In the genomic region with DNA sequence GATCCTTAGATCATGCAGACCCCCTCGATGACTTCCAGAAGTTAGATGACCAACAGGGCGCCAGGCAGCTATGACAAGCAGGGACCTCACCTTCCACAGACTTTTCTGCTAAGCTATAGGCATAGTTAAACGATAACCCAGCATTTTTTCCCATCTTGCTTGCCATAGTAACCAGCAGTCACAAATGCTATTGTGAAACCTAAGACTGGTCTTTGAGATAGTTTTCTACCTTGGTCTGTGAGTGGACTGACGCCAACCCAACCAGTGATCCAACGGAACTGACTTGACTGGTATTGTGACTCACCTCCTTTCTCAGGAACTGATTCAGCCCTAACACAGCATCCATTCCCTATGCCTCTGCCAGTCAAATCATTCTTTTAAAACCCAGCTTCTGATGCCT, we compare ENCODE assay signal across 20 cellular contexts.
DNase-seq lines count a peak whose midpoint lies in the region; ATAC-seq, FAIRE-seq and TF ChIP-seq lines count a peak whose summit lies in the region.
"Had no signal": no experiment of that assay in that cellular context is flagged by ENCODE, and none has a peak within 500 bp of the region (broad histone marks: within the 10 kb centered on the region; RNA-seq: fewer than 3 reads in every experiment).

No MANE protein-coding gene starts in this region.

- ATAC-seq in HepG2 (peak; percentile 86), right lobe of liver (no peak)

- intact Hi-C loops in HepG2 (cut with micrococcal nuclease; ENCODE audit: unreplicated experiment), result no loop called here
- intact Hi-C loops in right lobe of liver (cut with DNase I), result no loop called here

- BruUV-seq in HepG2 (replicated peaks; lab: Mats Ljungman, UMichigan), result no TSS peak

- WGBS in HepG2 (ENCODE audit: low lambda C conversion rate), result 2% methylated on average over 5 of the region's 5 CpGs
- 66% methylated on average over 5 of the region's 5 CpGs for WGBS in right lobe of liver (ENCODE audit: insufficient coverage, low coverage, low lambda C conversion rate, missing lambda C conversion rate)

- H4K20me1 ChIP-seq in HepG2 (ENCODE audit: insufficient read depth, low read length), result no peaks in the 10 kb centered on the region
- no peaks in the 10 kb centered on the region for H4K20me1 ChIP-seq in fibroblast of lung (ENCODE audit: control insufficient read depth, extremely low read depth, insufficient read depth, low read length)
- H4K20me1 ChIP-seq in neural progenitor cell (ENCODE audit: low read depth), result no peaks in the 10 kb centered on the region

- no peak overlapping the region for H3K27ac Mint-ChIP-seq in neural progenitor cell
- no peak overlapping the region for H3K27ac Mint-ChIP-seq in activated T-cell treated with anti-CD3 and anti-CD28 coated beads, Interleukin-2, amount 50 U/mL, for 24 hours
- H3K27ac Mint-ChIP-seq: activated naive CD4-positive, alpha-beta T cell treated with anti-CD3 and anti-CD28 coated beads for 36 hours; brain; dendritic cell treated with granulocyte-macrophage colony-stimulating factor and Interleukin-4, amounts not matched to agents 40 ng/mL and 50 ng/mL, for 4 days; nephron progenitor cell had no signal

- no peak for TF ChIP-seq POLR2A in HepG2 (IDR thresholded peaks at IDR 0.05; ENCODE audit: insufficient read depth in 1 of 2, low read depth in 2 of 2, low read length in 2 of 2)
- no peak for TF ChIP-seq POLR2A in right lobe of liver (IDR thresholded peaks at IDR 0.05)

- H3K9ac ChIP-seq in HepG2 (ENCODE audit: insufficient read depth, low read depth, low read length) (no peak overlapping the region), fibroblast of lung (ENCODE audit: insufficient read depth, low read length) (no peak overlapping the region), neural progenitor cell (no peak overlapping the region)

- H3F3A ChIP-seq in neural progenitor cell (ENCODE audit: low read depth), result no peaks in the 10 kb centered on the region

- peak; percentile 43 for FAIRE-seq in HepG2 (lab: Jason Lieb, UNC)
- peak; percentile 74 for FAIRE-seq in urothelium cell line (lab: Jason Lieb, UNC)
- FAIRE-seq in frontal cortex (lab: Jason Lieb, UNC), result no peak
- FAIRE-seq: keratinocyte, TTC549 had no signal

- no peak overlapping the region for H3K4me2 ChIP-seq in HepG2 (ENCODE audit: low read depth, low read length)
- H3K4me2 ChIP-seq in fibroblast of lung (ENCODE audit: extremely low read depth, insufficient read depth, low read length), result no peak overlapping the region
- no peak overlapping the region for H3K4me2 ChIP-seq in neural progenitor cell

- TF ChIP-seq CTCF in HepG2 (CRISPR knock-in tag; IDR thresholded peaks at IDR 0.05) (no peak), right lobe of liver (IDR thresholded peaks at IDR 0.05) (no peak), fibroblast of lung (conservative IDR thresholded peaks at IDR 0.05 in 1 of 2, IDR thresholded peaks at IDR 0.05 in 1 of 2; ENCODE audit: low read depth in 1 of 2, low read length in 2 of 2) (no peak), neural progenitor cell (IDR thresholded peaks at IDR 0.05) (no peak)

- H3K4me3 ChIP-seq in HepG2 (replicated peaks in 1 of 3; ENCODE audit: insufficient read depth in 1 of 3, low read depth in 2 of 3, low read length in 3 of 3) (no peak overlapping the region), right lobe of liver (no peak overlapping the region), fibroblast of lung (replicated peaks in 1 of 4; ENCODE audit: control extremely low read depth in 1 of 4, insufficient read depth in 1 of 4, low read depth in 3 of 4, low read length in 4 of 4) (no peak overlapping the region), neural progenitor cell (no peak overlapping the region)
- H3K4me3 ChIP-seq: HAP-1, stomach had no signal

- H3K36me3 ChIP-seq in HepG2 (replicated peaks in 1 of 2; ENCODE audit: control insufficient read depth in 1 of 2, insufficient read depth in 2 of 2, low read length in 2 of 2), result no peaks in the 10 kb centered on the region
- no peaks in the 10 kb centered on the region for H3K36me3 ChIP-seq in right lobe of liver
- H3K36me3 ChIP-seq in fibroblast of lung (ENCODE audit: control insufficient read depth, insufficient read depth, low read length), result no peaks in the 10 kb centered on the region
- H3K36me3 ChIP-seq in neural progenitor cell, result no peaks in the 10 kb centered on the region
- H3K36me3 ChIP-seq: HAP-1, stomach had no signal

- no peak overlapping the region for H3K4me3 Mint-ChIP-seq in neural progenitor cell
- no peak overlapping the region for H3K4me3 Mint-ChIP-seq in activated T-cell treated with anti-CD3 and anti-CD28 coated beads, Interleukin-2, amount 50 U/mL, for 24 hours
- H3K4me3 Mint-ChIP-seq: activated naive CD4-positive, alpha-beta T cell treated with anti-CD3 and anti-CD28 coated beads for 36 hours; brain; dendritic cell treated with granulocyte-macrophage colony-stimulating factor and Interleukin-4, amounts not matched to agents 40 ng/mL and 50 ng/mL, for 4 days; nephron progenitor cell had no signal

- H2AFZ ChIP-seq in HepG2 (ENCODE audit: low read length) (no peak overlapping the region), fibroblast of lung (ENCODE audit: low read length) (no peak overlapping the region), neural progenitor cell (replicated peaks) (no peak overlapping the region)

- H3K27me3 ChIP-seq in HepG2 (ENCODE audit: control insufficient read depth in 1 of 2, insufficient read depth in 2 of 2, low read length in 2 of 2) (no peaks in the 10 kb centered on the region), right lobe of liver (no peaks in the 10 kb centered on the region), fibroblast of lung (ENCODE audit: control insufficient read depth, insufficient read depth, low read length) (no peaks in the 10 kb centered on the region), neural progenitor cell (no peaks in the 10 kb centered on the region)
- H3K27me3 ChIP-seq: stomach had no signal

- TF ChIP-seq EP300 in HepG2 (IDR thresholded peaks at IDR 0.05; ENCODE audit: low read depth in 2 of 2, low read length in 2 of 2), result peak in 1 of 2 experiments; percentile 18; a peak in 1 of 4 replicates
- TF ChIP-seq EP300 in HepG2 (CRISPR knock-in tag; IDR thresholded peaks at IDR 0.05; ENCODE audit: borderline replicate concordance), result no peak

- H3K27ac ChIP-seq in HepG2 (ENCODE audit: extremely low read length, insufficient read depth, low read length) (no peak overlapping the region), right lobe of liver (no peak overlapping the region), fibroblast of lung (ENCODE audit: insufficient read depth, low read length) (no peak overlapping the region), neural progenitor cell (no peak overlapping the region)
- H3K27ac ChIP-seq: stomach had no signal

- H3K9me3 ChIP-seq in HepG2 (ENCODE audit: low read length) (peaks cover 12% of the 10 kb centered on the region; the same call in 1 of the 2 replicates), right lobe of liver (no peaks in the 10 kb centered on the region), fibroblast of lung (ENCODE audit: control insufficient read depth, insufficient read depth, low read depth, low read length) (no peaks in the 10 kb centered on the region), neural progenitor cell (ENCODE audit: low read depth) (no peaks in the 10 kb centered on the region)
- H3K9me3 ChIP-seq: HAP-1 had no signal

- POLR2A ChIA-PET in HepG2 (lab: Yijun Ruan, JAX), result no interaction called here

- CTCF ChIA-PET in HepG2 (lab: Yijun Ruan, JAX; ENCODE audit: low intra/inter-chr PET ratio, low total read pairs), result no interaction called here

- DNase-seq in HepG2 (ENCODE audit: low spot score) (peak; percentile 50), right lobe of liver (no peak), SW 1271 (lab: John Stamatoyannopoulos, UW) (peak; percentile 81 to 90), fibroblast of lung (ENCODE audit: low read depth in 2 of 2) (peak; percentile 38 to 73), urothelium cell line (ENCODE audit: low spot score) (peak; percentile 54), neural progenitor cell (ENCODE audit: low spot score) (no peak), frontal cortex (ENCODE audit: low spot score in 2 of 2) (no peak)
- no peak for DNase-seq in activated T-cell treated with anti-CD3 and anti-CD28 coated beads, Interleukin-2, amount 50 U/mL, for 24 hours
- DNase-seq: activated CD4-positive, alpha-beta T cell treated with anti-CD3 and anti-CD28 coated beads, Interleukin-2, amount 50 U/mL, for 4 hours; activated naive CD4-positive, alpha-beta T cell treated with anti-CD3 and anti-CD28 coated beads for 36 hours; DND-41; NCI-H187 treated with DMSO at 0.1 percent for 48 hours; NCI-H524; nephron progenitor cell; stomach had no signal

- TF ChIP-seq RAD21 in HepG2 (CRISPR knock-in tag; IDR thresholded peaks at IDR 0.05), result no peak

- no peaks in the 10 kb centered on the region for H3K36me3 Mint-ChIP-seq in neural progenitor cell
- no peaks in the 10 kb centered on the region for H3K36me3 Mint-ChIP-seq in activated T-cell treated with anti-CD3 and anti-CD28 coated beads, Interleukin-2, amount 50 U/mL, for 24 hours (ENCODE audit: low read depth)
- H3K36me3 Mint-ChIP-seq: brain had no signal

- peaks cover 2% of the 10 kb centered on the region for H3K27me3 Mint-ChIP-seq in neural progenitor cell (ENCODE audit: insufficient read depth, low read depth)
- H3K27me3 Mint-ChIP-seq in activated T-cell treated with anti-CD3 and anti-CD28 coated beads, Interleukin-2, amount 50 U/mL, for 24 hours, result no peaks in the 10 kb centered on the region
- H3K27me3 Mint-ChIP-seq: brain; dendritic cell treated with granulocyte-macrophage colony-stimulating factor and Interleukin-4, amounts not matched to agents 40 ng/mL and 50 ng/mL, for 4 days had no signal

- in situ Hi-C loops in HepG2 (cut with HindIII; ENCODE audit: extremely low pct_ligation_motif_present, low pct_unique_long_range_greater_than_20kb), result no loop called here

- H3K4me1 Mint-ChIP-seq in neural progenitor cell, result peaks cover 4% of the 10 kb centered on the region
- H3K4me1 Mint-ChIP-seq in activated T-cell treated with anti-CD3 and anti-CD28 coated beads, Interleukin-2, amount 50 U/mL, for 24 hours (ENCODE audit: low read depth), result no peaks in the 10 kb centered on the region
- H3K4me1 Mint-ChIP-seq: brain had no signal

- H3K9me3 Mint-ChIP-seq in neural progenitor cell, result peaks cover 13% of the 10 kb centered on the region
- H3K9me3 Mint-ChIP-seq in activated T-cell treated with anti-CD3 and anti-CD28 coated beads, Interleukin-2, amount 50 U/mL, for 24 hours, result peaks cover 21% of the 10 kb centered on the region

- H3K79me2 ChIP-seq in HepG2 (ENCODE audit: insufficient read depth, low read length), result no peaks in the 10 kb centered on the region
- H3K79me2 ChIP-seq in fibroblast of lung (ENCODE audit: control insufficient read depth, insufficient read depth, low read length), result no peaks in the 10 kb centered on the region
- H3K79me2 ChIP-seq in neural progenitor cell (ENCODE audit: low read depth), result no peaks in the 10 kb centered on the region

- H3K4me1 ChIP-seq in HepG2 (ENCODE audit: insufficient read depth, low read length), result no peaks in the 10 kb centered on the region
- no peaks in the 10 kb centered on the region for H3K4me1 ChIP-seq in right lobe of liver
- H3K4me1 ChIP-seq in fibroblast of lung (ENCODE audit: control insufficient read depth, extremely low read depth, insufficient read depth, low read length), result no peaks in the 10 kb centered on the region
- H3K4me1 ChIP-seq in neural progenitor cell, result no peaks in the 10 kb centered on the region
- H3K4me1 ChIP-seq: HAP-1, stomach had no signal

Comparison
In these comparisons a context has a peak if more than half of its experiments do, and no peak if none do; other contexts are left out.
1. DNase-seq: peak in HepG2 (single experiment), SW 1271 (2 of 2), fibroblast of lung (2 of 2) and urothelium cell line (single experiment); none in right lobe of liver (0 of 3), neural progenitor cell (single experiment), frontal cortex (0 of 2) and activated T-cell treated with anti-CD3 and anti-CD28 coated beads, Interleukin-2, amount 50 U/mL, for 24 hours (single experiment).